15 cellular contexts compared by ENCODE assay signal in genomic region chr7:93980744-93981479, GRCh38. TPM values are rescaled to one million over a fixed set of nuclear protein-coding genes. Genes with fewer than 3 reads are reported as not detected.
DNase-seq lines count a peak whose midpoint lies in the region; ATAC-seq and TF ChIP-seq lines count a peak whose summit lies in the region.
"Had no signal": no experiment of that assay in that cellular context is flagged by ENCODE, and none has a peak within 500 bp of the region (broad histone marks: within the 10 kb centered on the region; RNA-seq: fewer than 3 reads in every experiment).

No MANE protein-coding gene starts in this region.

- H3K9me3 ChIP-seq in HUES48 (ENCODE audit: control insufficient read depth, insufficient read depth, low read length) (no peaks in the 10 kb centered on the region), SJCRH30 (replicated peaks) (no peaks in the 10 kb centered on the region)
- no peaks in the 10 kb centered on the region for H3K9me3 ChIP-seq in naive thymus-derived CD4-positive, alpha-beta T cell (ENCODE audit: control insufficient read depth in 2 of 3, low read length in 3 of 3)
- H3K9me3 ChIP-seq: upper lobe of right lung had no signal

- TF ChIP-seq CTCF in fibroblast of the aortic adventitia (IDR thresholded peaks at IDR 0.05; ENCODE audit: insufficient read depth, low read length) = no peak

- DNase-seq in fibroblast of the aortic adventitia (ENCODE audit: low read depth) (peak; percentile 31), SJCRH30 (no peak), T-helper 9 cell (no peak)
- DNase-seq in activated T-helper 1 cell treated with anti-CD3 and anti-CD28 coated beads, Interleukin-12 subunit alpha, Interleukin-12 subunit beta, Interleukin-2, Interleukin-4 antibody, amounts not matched to agents 30 ng/mL and 10 ng/mL and 1 ng/mL, durations not matched to agents 14 hours and 24 hours and 36 hours (ENCODE audit: low spot score) = no peak
- DNase-seq in naive thymus-derived CD4-positive, alpha-beta T cell = no peak
- DNase-seq: activated CD8-positive, alpha-beta T cell treated with anti-CD3 and anti-CD28 coated beads, Interleukin-2, amount 10 ng/mL, durations not matched to agents 7 days and 5 days; DMS53; naive B cell; T-helper 1 cell; upper lobe of right lung had no signal

- H3K4me1 ChIP-seq in ACC112 (ENCODE audit: control insufficient read depth, insufficient read depth, low read length, unreplicated experiment) (peaks cover under 1% of the 10 kb centered on the region), HUES48 (ENCODE audit: control insufficient read depth, insufficient read depth, low read length) (peaks cover 48% of the 10 kb centered on the region), SJCRH30 (peaks cover 9% of the 10 kb centered on the region; the same call in 1 of the 2 replicates)
- H3K4me1 ChIP-seq in naive thymus-derived CD4-positive, alpha-beta T cell (ENCODE audit: control insufficient read depth in 2 of 2, insufficient read depth in 2 of 2, low read length in 2 of 2) = no peaks in the 10 kb centered on the region
- H3K4me1 ChIP-seq: upper lobe of right lung had no signal

- no peak overlapping the region for H3K4me3 Mint-ChIP-seq in activated T-helper 1 cell treated with anti-CD3 and anti-CD28 coated beads, Interleukin-12 subunit alpha, Interleukin-12 subunit beta, Interleukin-2, Interleukin-4 antibody, amounts not matched to agents 30 ng/mL and 10 ng/mL and 1 ng/mL, durations not matched to agents 14 hours and 24 hours and 36 hours
- no peak overlapping the region for H3K4me3 Mint-ChIP-seq in naive thymus-derived CD4-positive, alpha-beta T cell
- H3K4me3 Mint-ChIP-seq: activated CD8-positive, alpha-beta T cell treated with anti-CD3 and anti-CD28 coated beads, Interleukin-2, amount 10 ng/mL, durations not matched to agents 7 days and 5 days; naive B cell had no signal

- peak; percentile 69 for ATAC-seq in GM19455 (IDR thresholded peaks at IDR 0.05; ENCODE audit: unreplicated experiment)
- no peak for ATAC-seq in naive thymus-derived CD4-positive, alpha-beta T cell
- ATAC-seq: activated CD8-positive, alpha-beta T cell treated with anti-CD3 and anti-CD28 coated beads, Interleukin-2, amount 10 ng/mL, durations not matched to agents 7 days and 5 days; activated naive CD4-positive, alpha-beta T cell treated with anti-CD3 and anti-CD28 coated beads, Interleukin-2, amount 50 U/mL, for 72 hours; upper lobe of right lung had no signal

- peak overlapping the region; percentile 16 for H2AFZ ChIP-seq in ACC112 (ENCODE audit: low read length, unreplicated experiment)

- intact Hi-C loops in activated T-helper 1 cell treated with anti-CD3 and anti-CD28 coated beads, Interleukin-12 subunit alpha, Interleukin-12 subunit beta, Interleukin-2, Interleukin-4 antibody, amounts not matched to agents 30 ng/mL and 10 ng/mL and 1 ng/mL, durations not matched to agents 14 hours and 24 hours and 36 hours (cut with micrococcal nuclease) = no loop called here
- intact Hi-C loops in naive thymus-derived CD4-positive, alpha-beta T cell (cut with micrococcal nuclease) = no loop called here

- CTCF ChIA-PET in naive thymus-derived CD4-positive, alpha-beta T cell (lab: Charles Lee) = no interaction called here

- no peaks in the 10 kb centered on the region for H3K36me3 ChIP-seq in ACC112 (ENCODE audit: insufficient read depth, low read length)
- H3K36me3 ChIP-seq in HUES48 (ENCODE audit: control insufficient read depth, insufficient read depth, low read length) = no peaks in the 10 kb centered on the region
- H3K36me3 ChIP-seq in SJCRH30 = no peaks in the 10 kb centered on the region
- H3K36me3 ChIP-seq in naive thymus-derived CD4-positive, alpha-beta T cell (ENCODE audit: control insufficient read depth in 2 of 3, insufficient read depth in 3 of 3, low read length in 3 of 3) = no peaks in the 10 kb centered on the region
- H3K36me3 ChIP-seq: upper lobe of right lung had no signal

- H3K36me3 Mint-ChIP-seq in activated T-helper 1 cell treated with anti-CD3 and anti-CD28 coated beads, Interleukin-12 subunit alpha, Interleukin-12 subunit beta, Interleukin-2, Interleukin-4 antibody, amounts not matched to agents 30 ng/mL and 10 ng/mL and 1 ng/mL, durations not matched to agents 14 hours and 24 hours and 36 hours (ENCODE audit: low read depth) = no peaks in the 10 kb centered on the region
- peaks cover 0 to 8% (median 0%) of the 10 kb centered on the region in 5 donors for H3K36me3 Mint-ChIP-seq in naive thymus-derived CD4-positive, alpha-beta T cell
- H3K36me3 Mint-ChIP-seq: activated naive CD4-positive, alpha-beta T cell treated with anti-CD3 and anti-CD28 coated beads, Interleukin-2, amount 50 U/mL, for 72 hours; naive B cell had no signal

- H3K79me2 ChIP-seq in ACC112 (ENCODE audit: control insufficient read depth, insufficient read depth, low read length, unreplicated experiment) = no peaks in the 10 kb centered on the region

- H3K27me3 Mint-ChIP-seq in activated T-helper 1 cell treated with anti-CD3 and anti-CD28 coated beads, Interleukin-12 subunit alpha, Interleukin-12 subunit beta, Interleukin-2, Interleukin-4 antibody, amounts not matched to agents 30 ng/mL and 10 ng/mL and 1 ng/mL, durations not matched to agents 14 hours and 24 hours and 36 hours (ENCODE audit: insufficient read depth) = peaks cover 2% of the 10 kb centered on the region
- H3K27me3 Mint-ChIP-seq in naive thymus-derived CD4-positive, alpha-beta T cell = peaks cover 0 to 4% (median 0%) of the 10 kb centered on the region in 5 donors
- H3K27me3 Mint-ChIP-seq: naive B cell had no signal

- H3K4me3 ChIP-seq in ACC112 (ENCODE audit: low read depth, low read length) (peak overlapping the region; percentile 56), HUES48 (ENCODE audit: low read depth, low read length) (peak overlapping the region; percentile 30; the same call in 1 of the 2 replicates), fibroblast of the aortic adventitia (ENCODE audit: low read depth, low read length) (no peak overlapping the region), SJCRH30 (no peak overlapping the region)
- H3K4me3 ChIP-seq in naive thymus-derived CD4-positive, alpha-beta T cell (ENCODE audit: low read length) = no peak overlapping the region
- H3K4me3 ChIP-seq: smooth muscle cell, upper lobe of right lung had no signal

- no peaks in the 10 kb centered on the region for H3K9me3 Mint-ChIP-seq in activated T-helper 1 cell treated with anti-CD3 and anti-CD28 coated beads, Interleukin-12 subunit alpha, Interleukin-12 subunit beta, Interleukin-2, Interleukin-4 antibody, amounts not matched to agents 30 ng/mL and 10 ng/mL and 1 ng/mL, durations not matched to agents 14 hours and 24 hours and 36 hours
- no peaks in the 10 kb centered on the region for H3K9me3 Mint-ChIP-seq in naive thymus-derived CD4-positive, alpha-beta T cell
- H3K9me3 Mint-ChIP-seq: activated naive CD4-positive, alpha-beta T cell treated with anti-CD3 and anti-CD28 coated beads, Interleukin-2, amount 50 U/mL, for 72 hours; naive B cell had no signal

- H3K27ac Mint-ChIP-seq in activated T-helper 1 cell treated with anti-CD3 and anti-CD28 coated beads, Interleukin-12 subunit alpha, Interleukin-12 subunit beta, Interleukin-2, Interleukin-4 antibody, amounts not matched to agents 30 ng/mL and 10 ng/mL and 1 ng/mL, durations not matched to agents 14 hours and 24 hours and 36 hours = no peak overlapping the region
- H3K27ac Mint-ChIP-seq in naive thymus-derived CD4-positive, alpha-beta T cell = no peak overlapping the region
- H3K27ac Mint-ChIP-seq: activated CD8-positive, alpha-beta T cell treated with anti-CD3 and anti-CD28 coated beads, Interleukin-2, amount 10 ng/mL, durations not matched to agents 7 days and 5 days; activated naive CD4-positive, alpha-beta T cell treated with anti-CD3 and anti-CD28 coated beads, Interleukin-2, amount 50 U/mL, for 72 hours; naive B cell had no signal

- POLR2A ChIA-PET in naive thymus-derived CD4-positive, alpha-beta T cell (lab: Charles Lee) = no interaction called here

- H3K27me3 ChIP-seq in ACC112 (ENCODE audit: insufficient read depth, low read length) = no peaks in the 10 kb centered on the region
- H3K27me3 ChIP-seq in HUES48 (ENCODE audit: control insufficient read depth, insufficient read depth, low read length) = no peaks in the 10 kb centered on the region
- H3K27me3 ChIP-seq in SJCRH30 = no peaks in the 10 kb centered on the region
- no peaks in the 10 kb centered on the region for H3K27me3 ChIP-seq in naive thymus-derived CD4-positive, alpha-beta T cell (ENCODE audit: control insufficient read depth in 2 of 2, insufficient read depth in 2 of 2, low read length in 2 of 2)
- H3K27me3 ChIP-seq: upper lobe of right lung had no signal

- peaks cover 7% of the 10 kb centered on the region for H3K4me1 Mint-ChIP-seq in activated T-helper 1 cell treated with anti-CD3 and anti-CD28 coated beads, Interleukin-12 subunit alpha, Interleukin-12 subunit beta, Interleukin-2, Interleukin-4 antibody, amounts not matched to agents 30 ng/mL and 10 ng/mL and 1 ng/mL, durations not matched to agents 14 hours and 24 hours and 36 hours (ENCODE audit: low read depth)
- no peaks in the 10 kb centered on the region for H3K4me1 Mint-ChIP-seq in naive thymus-derived CD4-positive, alpha-beta T cell
- H3K4me1 Mint-ChIP-seq: naive B cell had no signal

- peak overlapping the region; percentile 26; the same call in 1 of the 2 replicates for H3K9ac ChIP-seq in HUES48 (ENCODE audit: low read depth, low read length)

- no peak overlapping the region for H3K27ac ChIP-seq in ACC112 (ENCODE audit: low read depth, low read length)
- peak overlapping the region; percentile 90 for H3K27ac ChIP-seq in HUES48 (ENCODE audit: low read depth, low read length)
- H3K27ac ChIP-seq in SJCRH30 = no peak overlapping the region
- no peak overlapping the region for H3K27ac ChIP-seq in naive thymus-derived CD4-positive, alpha-beta T cell (ENCODE audit: low read depth, low read length)
- H3K27ac ChIP-seq: upper lobe of right lung had no signal

RNA-seq across cellular contexts. Expression of gene BET1, which starts 23.2 kb away (rescaled TPM):
- 48.3 and 60.8 TPM in 2 replicates for total RNA-seq in fibroblast of the aortic adventitia (ENCODE audit: low replicate concordance)
- total RNA-seq in SJCRH30 (2014; rRNA removed; shearing (Covaris generic)) = 38.2 and 40.0 TPM in 2 replicates
- total RNA-seq in activated T-helper 1 cell treated with anti-CD3 and anti-CD28 coated beads, Interleukin-12 subunit alpha, Interleukin-12 subunit beta, Interleukin-2, Interleukin-4 antibody, amounts not matched to agents 30 ng/mL and 10 ng/mL and 1 ng/mL, durations not matched to agents 14 hours and 24 hours and 36 hours = 21.4 and 21.6 TPM in 2 replicates
- 10 to 100 TPM in 4 of 5 experiments, 1 to 10 TPM in 1; 9.9 to 37.6 (median 25.2) TPM for total RNA-seq in naive thymus-derived CD4-positive, alpha-beta T cell
- 10 to 100 TPM; 10.4 to 13.9 TPM for polyA plus RNA-seq in naive thymus-derived CD4-positive, alpha-beta T cell

RNA-seq across cellular contexts. Expression of gene GNG11, which starts 59.4 kb away (rescaled TPM):
- total RNA-seq in fibroblast of the aortic adventitia (ENCODE audit: low replicate concordance) = 37.0 and 56.9 TPM in 2 replicates
- 12.5 and 12.7 TPM in 2 replicates for total RNA-seq in SJCRH30 (2014; rRNA removed; shearing (Covaris generic))
- total RNA-seq in activated T-helper 1 cell treated with anti-CD3 and anti-CD28 coated beads, Interleukin-12 subunit alpha, Interleukin-12 subunit beta, Interleukin-2, Interleukin-4 antibody, amounts not matched to agents 30 ng/mL and 10 ng/mL and 1 ng/mL, durations not matched to agents 14 hours and 24 hours and 36 hours = not detected in 2 replicates
- total RNA-seq in naive thymus-derived CD4-positive, alpha-beta T cell = under 1 TPM in 1 of 5 experiments, not detected in 4; 0.96 TPM
- polyA plus RNA-seq in naive thymus-derived CD4-positive, alpha-beta T cell = not detected
- total RNA-seq: activated CD8-positive, alpha-beta T cell treated with anti-CD3 and anti-CD28 coated beads, Interleukin-2, amount 10 ng/mL, durations not matched to agents 7 days and 5 days; activated naive CD4-positive, alpha-beta T cell treated with anti-CD3 and anti-CD28 coated beads, Interleukin-2, amount 50 U/mL, for 72 hours had no signal

Comparison
In these comparisons a context has a peak if more than half of its experiments do, and no peak if none do; other contexts are left out.
1. H3K4me3 ChIP-seq: peak in ACC112 (single experiment) and HUES48 (single experiment); none in fibroblast of the aortic adventitia (single experiment), SJCRH30 (single experiment) and naive thymus-derived CD4-positive, alpha-beta T cell (single experiment).